1 cellular context compared by ENCODE assay signal in genomic region chr13:45047394-45048328, GRCh38.
TF ChIP-seq lines count a peak whose summit lies in the region.

No MANE protein-coding gene starts in this region.

TF ChIP-seq in GM23338, 12 proteins besides CTCF, POLR2A, EP300 and RAD21 (continued from another document):
- no peak for TF ChIP-seq ZNF462 (CRISPR knock-in tag; IDR thresholded peaks at IDR 0.05)
- TF ChIP-seq EZH2phosphoT487 (IDR thresholded peaks at IDR 0.05; ENCODE audit: unreplicated experiment), result no peak
- no peak for TF ChIP-seq JUNB (IDR thresholded peaks at IDR 0.05; ENCODE audit: unreplicated experiment)
- TF ChIP-seq ZNF114 (CRISPR knock-in tag; IDR thresholded peaks at IDR 0.05), result no peak
- TF ChIP-seq, protein P1, sequence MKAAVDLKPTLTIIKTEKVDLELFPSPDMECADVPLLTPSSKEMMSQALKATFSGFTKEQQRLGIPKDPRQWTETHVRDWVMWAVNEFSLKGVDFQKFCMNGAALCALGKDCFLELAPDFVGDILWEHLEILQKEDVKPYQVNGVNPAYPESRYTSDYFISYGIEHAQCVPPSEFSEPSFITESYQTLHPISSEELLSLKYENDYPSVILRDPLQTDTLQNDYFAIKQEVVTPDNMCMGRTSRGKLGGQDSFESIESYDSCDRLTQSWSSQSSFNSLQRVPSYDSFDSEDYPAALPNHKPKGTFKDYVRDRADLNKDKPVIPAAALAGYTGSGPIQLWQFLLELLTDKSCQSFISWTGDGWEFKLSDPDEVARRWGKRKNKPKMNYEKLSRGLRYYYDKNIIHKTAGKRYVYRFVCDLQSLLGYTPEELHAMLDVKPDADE (IDR thresholded peaks at IDR 0.05), result no peak
- no peak for TF ChIP-seq ZNF331 (CRISPR knock-in tag; IDR thresholded peaks at IDR 0.05; ENCODE audit: low read depth)
- no peak for TF ChIP-seq STAT1 (IDR thresholded peaks at IDR 0.05; ENCODE audit: unreplicated experiment)
- no peak for TF ChIP-seq CREB1 (CRISPR knock-in tag; IDR thresholded peaks at IDR 0.05; ENCODE audit: low read depth)
